9 cellular contexts compared by ENCODE assay signal in the genomic region with DNA sequence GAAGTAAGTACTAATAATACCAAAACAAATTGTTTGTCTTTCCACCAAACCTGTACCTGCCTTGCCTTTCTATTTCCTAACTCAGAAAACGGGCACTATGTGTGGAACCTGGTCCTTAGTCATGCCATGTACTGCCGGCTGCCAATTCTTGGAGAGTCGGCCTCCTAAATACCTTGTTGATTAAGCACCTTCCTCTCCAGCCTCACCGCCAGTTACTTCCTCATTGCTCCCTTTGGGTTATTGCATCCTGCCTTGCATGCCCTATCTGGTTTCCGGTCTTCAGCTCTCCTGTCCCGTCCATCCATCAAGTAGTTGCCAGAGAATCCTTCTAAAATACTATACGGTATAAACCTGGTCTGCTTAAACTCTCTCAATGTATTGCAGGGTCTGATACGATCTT. TPM values are rescaled to one million over a fixed set of nuclear protein-coding genes. Genes with fewer than 3 reads are reported as not detected.
A peak's percentile ranks its signal among the peaks of the same experiment; 100 is the strongest.
DNase-seq lines count a peak whose midpoint lies in the region; ATAC-seq and TF ChIP-seq lines count a peak whose summit lies in the region.
"Not testable (repeated sequence)": the region's sequence is repeated elsewhere in the genome, so short reads cannot be mapped to it uniquely, and the experiment has no call there.
"Had no signal": no experiment of that assay in that cellular context is flagged by ENCODE, and none has a peak within 500 bp of the region (broad histone marks: within the 10 kb centered on the region; RNA-seq: fewer than 3 reads in every experiment).

No MANE protein-coding gene starts in this region.

- H3K4me3 Mint-ChIP-seq in activated T-helper 17 cell treated with anti-CD3 and anti-CD28 coated beads, Interleukin-2, amount 50 U/mL, for 72 hours: peak overlapping the region; percentile 88
- peak overlapping the region; percentile 89 to 100 (median 95) for H3K4me3 Mint-ChIP-seq in naive thymus-derived CD8-positive, alpha-beta T cell

- not testable (repeated sequence) for H3K4me1 ChIP-seq in GM23248 (ENCODE audit: insufficient read depth); Peyer's patch; thoracic aorta (ENCODE audit: control insufficient read depth in 1 of 2, low read depth in 2 of 2)

- not testable (repeated sequence) for H3K27me3 Mint-ChIP-seq in activated T-helper 17 cell treated with anti-CD3 and anti-CD28 coated beads, Interleukin-2, amount 50 U/mL, for 72 hours; naive thymus-derived CD8-positive, alpha-beta T cell

- peaks cover 15% of the 10 kb centered on the region for H3K36me3 Mint-ChIP-seq in activated T-helper 17 cell treated with anti-CD3 and anti-CD28 coated beads, Interleukin-2, amount 50 U/mL, for 72 hours (ENCODE audit: low read depth)
- not testable (repeated sequence) for H3K36me3 Mint-ChIP-seq in naive thymus-derived CD8-positive, alpha-beta T cell

- peak overlapping the region; percentile 88 for H3K4me3 ChIP-seq in GM23248
- H3K4me3 ChIP-seq in Peyer's patch: peak overlapping the region in 2 of 4 donors; percentile 40 to 45
- peak overlapping the region; percentile 70 for H3K4me3 ChIP-seq in thoracic aorta

- H3K9ac ChIP-seq in GM23248: not testable (repeated sequence)

- ATAC-seq in GM18498 (IDR thresholded peaks at IDR 0.05; ENCODE audit: unreplicated experiment) (peak; percentile 42), HG03565 (IDR thresholded peaks at IDR 0.05; ENCODE audit: unreplicated experiment) (peak; percentile 23)
- peak; percentile 30 for ATAC-seq in activated T-helper 17 cell treated with anti-CD3 and anti-CD28 coated beads, Interleukin-2, amount 50 U/mL, for 72 hours (replicated peaks)
- ATAC-seq in naive thymus-derived CD8-positive, alpha-beta T cell: peak in 1 of 2 donors; percentile 39
- not testable (repeated sequence) for ATAC-seq in thoracic aorta (ENCODE audit: insufficient number of reproducible peaks, low FRiP score, low read depth)

- H2AFZ ChIP-seq in GM23248: not testable (repeated sequence)

- not testable (repeated sequence) for DNase-seq in GM23248; thoracic aorta (ENCODE audit: low spot score)
- peak in 2 of 3 donors; percentile 47 to 56 for DNase-seq in Peyer's patch
- DNase-seq in erythroblast (lab: John Stamatoyannopoulos, UW): peak; percentile 68 to 79
- peak in 1 of 10 donors; percentile 19 for DNase-seq in naive thymus-derived CD8-positive, alpha-beta T cell

- H3K4me2 ChIP-seq in GM23248 (ENCODE audit: unreplicated experiment): peak overlapping the region; percentile 73

- not testable (repeated sequence) for H3K27ac ChIP-seq in GM23248, thoracic aorta
- peak overlapping the region in 2 of 4 donors; percentile 70 to 74 for H3K27ac ChIP-seq in Peyer's patch

- in situ Hi-C loops in GM23248 (cut with MboI): not testable (repeated sequence)

- peaks cover 15% of the 10 kb centered on the region for H3K4me1 Mint-ChIP-seq in activated T-helper 17 cell treated with anti-CD3 and anti-CD28 coated beads, Interleukin-2, amount 50 U/mL, for 72 hours
- H3K4me1 Mint-ChIP-seq in naive thymus-derived CD8-positive, alpha-beta T cell: peaks cover 25 to 51% (median 45%) of the 10 kb centered on the region in 4 donors

- not testable (repeated sequence) for H3K36me3 ChIP-seq in GM23248 (ENCODE audit: low read depth); Peyer's patch; thoracic aorta

- not testable (repeated sequence) for TF ChIP-seq POLR2A in Peyer's patch (IDR thresholded peaks at IDR 0.05); erythroblast (IDR thresholded peaks at IDR 0.05; ENCODE audit: low read length)

- 72 to 74% methylated on average over 8 of the region's 8 CpGs for WGBS in GM23248 (ENCODE audit: low coverage in 1 of 2, low lambda C conversion rate in 2 of 2, missing lambda C conversion rate in 2 of 2), 2 experiments

- H3K9me3 Mint-ChIP-seq in activated T-helper 17 cell treated with anti-CD3 and anti-CD28 coated beads, Interleukin-2, amount 50 U/mL, for 72 hours; naive thymus-derived CD8-positive, alpha-beta T cell: not testable (repeated sequence)

- H3K79me2 ChIP-seq in GM23248 (ENCODE audit: insufficient read depth): not testable (repeated sequence)

- H3K27me3 ChIP-seq in GM23248 (replicated peaks; ENCODE audit: insufficient read depth); Peyer's patch; thoracic aorta (replicated peaks; ENCODE audit: insufficient read depth): not testable (repeated sequence)

- H4K20me1 ChIP-seq in GM23248 (ENCODE audit: insufficient read depth): not testable (repeated sequence)

- peak overlapping the region; percentile 98 for H3K27ac Mint-ChIP-seq in activated T-helper 17 cell treated with anti-CD3 and anti-CD28 coated beads, Interleukin-2, amount 50 U/mL, for 72 hours
- H3K27ac Mint-ChIP-seq in naive thymus-derived CD8-positive, alpha-beta T cell: peak overlapping the region; percentile 77 to 100 (median 92)

- not testable (repeated sequence) for H3K9me2 ChIP-seq in GM23248 (ENCODE audit: insufficient read depth)

- POLR2A ChIA-PET in naive thymus-derived CD8-positive, alpha-beta T cell (lab: Charles Lee): interaction anchor here (1.2 kb wide), 1 partner anchor 90 kb away, joined by 3 read pairs; no protein-coding TSS in a partner anchor

- H3F3A ChIP-seq in GM23248 (ENCODE audit: insufficient read depth): not testable (repeated sequence)

- not testable (repeated sequence) for TF ChIP-seq CTCF in Peyer's patch (IDR thresholded peaks at IDR 0.05); thoracic aorta (IDR thresholded peaks at IDR 0.05)

- not testable (repeated sequence) for H3K9me3 ChIP-seq in GM23248 (ENCODE audit: low read depth); Peyer's patch; thoracic aorta

RNA-seq across cellular contexts. Expression of a gene that starts 8.9 kb away (rescaled TPM):
- total RNA-seq in GM23248 (2014; rRNA removed; shearing (Covaris generic)): not detected in 2 replicates
- not detected in 2 replicates for polyA plus RNA-seq in GM23248 (2016; fragmentation: Nextera tagmentation; extraction: Ambion mirVana)
- total RNA-seq in Peyer's patch: 1 to 10 TPM in 1 of 4 donors, not detected in 3; 6.6 TPM
- not detected for total RNA-seq in activated T-helper 17 cell treated with anti-CD3 and anti-CD28 coated beads, Interleukin-2, amount 50 U/mL, for 72 hours
- total RNA-seq in naive thymus-derived CD8-positive, alpha-beta T cell: not detected
- polyA plus RNA-seq in naive thymus-derived CD8-positive, alpha-beta T cell: under 1 TPM in 1 of 3 donors, not detected in 2; 0.29 TPM
- 1 to 10 TPM; 2.7 to 4.6 TPM for total RNA-seq in thoracic aorta
- total RNA-seq: IMR-90 had no signal
- polyA plus RNA-seq: IMR-90 had no signal

RNA-seq across cellular contexts. Expression of a gene that starts 40.9 kb away (rescaled TPM):
- total RNA-seq in GM23248 (2014; rRNA removed; shearing (Covaris generic)): not detected in 2 replicates
- 0.18 TPM in 1 of 2 replicates, not detected in the other for polyA plus RNA-seq in GM23248 (2016; fragmentation: Nextera tagmentation; extraction: Ambion mirVana)
- total RNA-seq in Peyer's patch (10 to 100 TPM in 2 of 4 donors, 1 to 10 TPM in 1, under 1 TPM in 1; 0.95 to 50.3 (median 10.8) TPM), thoracic aorta (10 to 100 TPM; 20.2 to 65.9 TPM)
- under 1 TPM in 1 of 2 donors, not detected in 1; 0.13 TPM for total RNA-seq in activated T-helper 17 cell treated with anti-CD3 and anti-CD28 coated beads, Interleukin-2, amount 50 U/mL, for 72 hours
- 1 to 10 TPM; 3.1 to 3.5 TPM for total RNA-seq in naive thymus-derived CD8-positive, alpha-beta T cell
- under 1 TPM in 2 of 3 donors, not detected in 1; 0.16 to 0.23 TPM for polyA plus RNA-seq in naive thymus-derived CD8-positive, alpha-beta T cell
- total RNA-seq: IMR-90 had no signal
- polyA plus RNA-seq: IMR-90 had no signal
